Comparison of ENCODE assay signal across 12 cellular contexts in the genomic region with DNA sequence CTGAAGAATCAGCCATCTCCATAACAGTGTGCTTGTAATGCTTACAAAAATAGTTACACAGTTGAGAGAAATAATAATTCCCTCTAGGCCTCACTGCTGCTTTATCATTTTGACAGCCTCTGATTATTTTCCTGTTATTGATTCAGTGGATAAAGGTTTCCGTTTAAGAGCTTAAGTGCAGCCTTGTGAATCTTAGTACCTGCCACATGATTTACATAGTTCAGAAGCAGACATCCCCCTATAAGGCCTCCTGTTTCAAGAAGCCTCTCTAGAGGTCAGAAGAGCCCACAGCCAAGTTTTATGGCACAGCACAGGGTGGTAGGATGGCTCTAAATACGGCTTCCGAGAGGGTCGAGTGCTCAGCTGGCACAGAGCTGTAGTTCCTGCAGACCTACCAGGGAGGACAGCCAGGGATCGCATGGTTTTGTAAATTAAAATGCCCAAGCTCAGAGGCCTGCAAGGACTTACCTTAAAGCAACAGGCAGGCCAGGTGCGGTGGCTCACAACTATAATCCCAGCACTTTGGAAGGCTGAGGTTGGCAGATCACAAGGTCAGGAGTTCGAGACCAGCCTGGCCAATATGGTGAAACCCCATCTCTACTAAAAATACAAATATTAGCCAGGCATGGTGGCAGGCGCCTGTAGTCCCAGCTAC. TPM values are rescaled to one million over a fixed set of nuclear protein-coding genes. Genes with fewer than 3 reads are reported as not detected.
DNase-seq lines count a peak whose midpoint lies in the region; ATAC-seq and TF ChIP-seq lines count a peak whose summit lies in the region.
"Had no signal": no experiment of that assay in that cellular context is flagged by ENCODE, and none has a peak within 500 bp of the region (broad histone marks: within the 10 kb centered on the region; RNA-seq: fewer than 3 reads in every experiment).

No MANE protein-coding gene starts in this region.

- H3K9me3 Mint-ChIP-seq in activated B cell treated with CpG ODN at 0.5 μM for 24 hours = no peaks in the 10 kb centered on the region

- no peaks in the 10 kb centered on the region for H3K27me3 ChIP-seq in stomach smooth muscle (ENCODE audit: control insufficient read depth in 1 of 2, insufficient read depth in 2 of 2, low read length in 2 of 2)
- H3K27me3 ChIP-seq: brain microvascular endothelial cell, ovary had no signal

- H3K4me1 ChIP-seq in stomach smooth muscle (ENCODE audit: control insufficient read depth, insufficient read depth, low read length) = peaks cover 34% of the 10 kb centered on the region

- CTCF ChIA-PET in activated B cell treated with CpG ODN at 0.5 μM for 24 hours (lab: Charles Lee) = no interaction called here

- peaks cover 15% of the 10 kb centered on the region for H3K27me3 Mint-ChIP-seq in activated B cell treated with CpG ODN at 0.5 μM for 24 hours

- H3K36me3 Mint-ChIP-seq in activated B cell treated with CpG ODN at 0.5 μM for 24 hours (ENCODE audit: low read depth) = peaks cover 8% of the 10 kb centered on the region

- TF ChIP-seq CTCF in activated B cell treated with CpG ODN at 0.5 μM for 24 hours (IDR thresholded peaks at IDR 0.05) = no peak

- no peak overlapping the region for H3K27ac Mint-ChIP-seq in activated B cell treated with CpG ODN at 0.5 μM for 24 hours

- peak overlapping the region in 1 of 2 donors; percentile 55 for H3K9ac ChIP-seq in stomach smooth muscle (ENCODE audit: low read length in 2 of 2)

- peak overlapping the region; percentile 75 for H3K27ac ChIP-seq in stomach smooth muscle (ENCODE audit: low read length)
- H3K27ac ChIP-seq: brain microvascular endothelial cell, ovary had no signal

- ATAC-seq in HG02852 (IDR thresholded peaks at IDR 0.05; ENCODE audit: unreplicated experiment) = peak; percentile 86
- peak; percentile 49 for ATAC-seq in activated B cell treated with CpG ODN at 0.5 μM for 24 hours (ENCODE audit: low read depth)

- peaks cover 0 to 2% of the 10 kb centered on the region in 2 donors for H3K36me3 ChIP-seq in stomach smooth muscle (ENCODE audit: control insufficient read depth in 2 of 2, insufficient read depth in 2 of 2, low read length in 2 of 2)
- H3K36me3 ChIP-seq: ovary had no signal

- intact Hi-C loops in activated B cell treated with CpG ODN at 0.5 μM for 24 hours (cut with micrococcal nuclease) = loop anchor here (2.0 kb wide), 1 partner anchor 16 kb away; no protein-coding TSS in a partner anchor

- peaks cover 11% of the 10 kb centered on the region for H3K4me1 Mint-ChIP-seq in activated B cell treated with CpG ODN at 0.5 μM for 24 hours

- no peak overlapping the region for H3K4me3 ChIP-seq in stomach smooth muscle (ENCODE audit: low read length in 2 of 2)
- H3K4me3 ChIP-seq: ovary had no signal

- H3K4me3 Mint-ChIP-seq in activated B cell treated with CpG ODN at 0.5 μM for 24 hours = no peak overlapping the region

- DNase-seq in NCI-H2029 treated with DMSO at 0.1 percent for 48 hours (lab: John Stamatoyannopoulos, UW) (peak; percentile 14), NCI-H2029 (lab: John Stamatoyannopoulos, UW) (no peak), activated B cell treated with CpG ODN at 0.5 μM for 24 hours (no peak), amniotic stem cell (lab: John Stamatoyannopoulos, UW) (no peak), MV-4-11 (lab: John Stamatoyannopoulos, UW) (no peak), NCI-H446 treated with DMSO at 0.1 percent for 48 hours (lab: John Stamatoyannopoulos, UW) (no peak)
- DNase-seq: activated CD4-positive, alpha-beta T cell treated with anti-CD3 and anti-CD28 coated beads, Interleukin-2, amount 50 U/mL, for 1 hour; brain microvascular endothelial cell; NCI-H748 treated with DMSO at 0.1 percent for 48 hours; ovary had no signal

- POLR2A ChIA-PET in activated B cell treated with CpG ODN at 0.5 μM for 24 hours (lab: Charles Lee) = interaction anchor here (0.6 kb wide), 1 partner anchor 185 kb away, joined by 6 read pairs; no protein-coding TSS in a partner anchor

- H3K9me3 ChIP-seq in stomach smooth muscle (ENCODE audit: control insufficient read depth in 2 of 2, low read length in 2 of 2) = no peaks in the 10 kb centered on the region
- H3K9me3 ChIP-seq: ovary had no signal

RNA-seq across cellular contexts. Expression of a gene that starts 17.6 kb away (rescaled TPM):
- 21.5 and 23.5 TPM in 2 replicates for total RNA-seq in activated B cell treated with CpG ODN at 0.5 μM for 24 hours

RNA-seq across cellular contexts. Expression of a gene that starts 34.8 kb away (rescaled TPM):
- total RNA-seq in activated B cell treated with CpG ODN at 0.5 μM for 24 hours = 37.2 and 44.4 TPM in 2 replicates
